ENCODE assay signal across 8 cellular contexts in genomic region chr5:16784843-16785791, GRCh38.
DNase-seq lines count a peak whose midpoint lies in the region; ATAC-seq and TF ChIP-seq lines count a peak whose summit lies in the region.

No MANE protein-coding gene starts in this region.

- in situ Hi-C loops in GM13976 (cut with MboI; ENCODE audit: low sequenced_read_pairs, unreplicated experiment): loop anchor here (10.0 kb wide), 1 partner anchor 400 kb away; no protein-coding TSS in a partner anchor

- DNase-seq in GM12864 (ENCODE audit: low read depth) (peak; percentile 48), kidney glomerular epithelial cell (lab: John Stamatoyannopoulos, UW) (peak; percentile 45), DMS153 (lab: John Stamatoyannopoulos, UW) (no peak), GM13976 (ENCODE audit: low spot score) (no peak), activated gamma-delta T cell (lab: John Stamatoyannopoulos, UW) (no peak)
- no peak for DNase-seq in activated T-helper 1 cell treated with anti-CD3 and anti-CD28 coated beads, Interleukin-12 subunit alpha, Interleukin-12 subunit beta, Interleukin-2, Interleukin-4 antibody, amounts not matched to agents 30 ng/mL and 10 ng/mL and 1 ng/mL, durations not matched to agents 14 hours and 24 hours and 36 hours (ENCODE audit: low spot score)

- no peak overlapping the region for H3K4me3 Mint-ChIP-seq in activated T-helper 1 cell treated with anti-CD3 and anti-CD28 coated beads, Interleukin-12 subunit alpha, Interleukin-12 subunit beta, Interleukin-2, Interleukin-4 antibody, amounts not matched to agents 30 ng/mL and 10 ng/mL and 1 ng/mL, durations not matched to agents 14 hours and 24 hours and 36 hours

- no peak overlapping the region for H3K27ac Mint-ChIP-seq in activated T-helper 1 cell treated with anti-CD3 and anti-CD28 coated beads, Interleukin-12 subunit alpha, Interleukin-12 subunit beta, Interleukin-2, Interleukin-4 antibody, amounts not matched to agents 30 ng/mL and 10 ng/mL and 1 ng/mL, durations not matched to agents 14 hours and 24 hours and 36 hours

- H3K27me3 Mint-ChIP-seq in activated T-helper 1 cell treated with anti-CD3 and anti-CD28 coated beads, Interleukin-12 subunit alpha, Interleukin-12 subunit beta, Interleukin-2, Interleukin-4 antibody, amounts not matched to agents 30 ng/mL and 10 ng/mL and 1 ng/mL, durations not matched to agents 14 hours and 24 hours and 36 hours (ENCODE audit: insufficient read depth): peaks cover 2% of the 10 kb centered on the region

- H3K4me1 Mint-ChIP-seq in activated T-helper 1 cell treated with anti-CD3 and anti-CD28 coated beads, Interleukin-12 subunit alpha, Interleukin-12 subunit beta, Interleukin-2, Interleukin-4 antibody, amounts not matched to agents 30 ng/mL and 10 ng/mL and 1 ng/mL, durations not matched to agents 14 hours and 24 hours and 36 hours (ENCODE audit: low read depth): no peaks in the 10 kb centered on the region

- no peak for TF ChIP-seq CTCF in GM12864 (IDR thresholded peaks at IDR 0.05; ENCODE audit: low read depth, low read length, missing control alignments)
- no peak for TF ChIP-seq CTCF in GM13976 (IDR thresholded peaks at IDR 0.05; ENCODE audit: borderline replicate concordance, control extremely low read depth, extremely low read depth, insufficient read depth, missing control alignments)

- intact Hi-C loops in activated T-helper 1 cell treated with anti-CD3 and anti-CD28 coated beads, Interleukin-12 subunit alpha, Interleukin-12 subunit beta, Interleukin-2, Interleukin-4 antibody, amounts not matched to agents 30 ng/mL and 10 ng/mL and 1 ng/mL, durations not matched to agents 14 hours and 24 hours and 36 hours (cut with micrococcal nuclease): loop anchor here (2.0 kb wide), 1 partner anchor 328 kb away; no protein-coding TSS in a partner anchor

- H3K9me3 Mint-ChIP-seq in activated T-helper 1 cell treated with anti-CD3 and anti-CD28 coated beads, Interleukin-12 subunit alpha, Interleukin-12 subunit beta, Interleukin-2, Interleukin-4 antibody, amounts not matched to agents 30 ng/mL and 10 ng/mL and 1 ng/mL, durations not matched to agents 14 hours and 24 hours and 36 hours: no peaks in the 10 kb centered on the region

- no peak overlapping the region for H3K4me3 ChIP-seq in GM12864 (ENCODE audit: low read depth, low read length)

- no peaks in the 10 kb centered on the region for H3K36me3 Mint-ChIP-seq in activated T-helper 1 cell treated with anti-CD3 and anti-CD28 coated beads, Interleukin-12 subunit alpha, Interleukin-12 subunit beta, Interleukin-2, Interleukin-4 antibody, amounts not matched to agents 30 ng/mL and 10 ng/mL and 1 ng/mL, durations not matched to agents 14 hours and 24 hours and 36 hours (ENCODE audit: low read depth)

- ATAC-seq in GM21526 (IDR thresholded peaks at IDR 0.05; ENCODE audit: low FRiP score, unreplicated experiment) (peak; percentile 93), HG03575 (IDR thresholded peaks at IDR 0.05; ENCODE audit: extremely low read depth, insufficient number of reproducible peaks, low FRiP score, unreplicated experiment) (peak; percentile 96)

Comparison
In these comparisons a context has a peak if more than half of its experiments do, and no peak if none do; other contexts are left out.
1. DNase-seq: peak in GM12864 (single experiment) and kidney glomerular epithelial cell (single experiment); none in DMS153 (single experiment), GM13976 (single experiment), activated T-helper 1 cell treated with anti-CD3 and anti-CD28 coated beads, Interleukin-12 subunit alpha, Interleukin-12 subunit beta, Interleukin-2, Interleukin-4 antibody, amounts not matched to agents 30 ng/mL and 10 ng/mL and 1 ng/mL, durations not matched to agents 14 hours and 24 hours and 36 hours (single experiment) and activated gamma-delta T cell (single experiment).